Comparison of ENCODE assay signal across 1 cellular context in genomic region chr1:93992954-93993353, GRCh38.
TF ChIP-seq lines count a peak whose summit lies in the region.

No MANE protein-coding gene starts in this region.

TF ChIP-seq in HepG2, 621 proteins besides CTCF, POLR2A, EP300 and RAD21 (continued from another document):
- TF ChIP-seq KDM6A (CRISPR knock-in tag; IDR thresholded peaks at IDR 0.05; ENCODE audit: low read depth) (no peak), ZNF782 (CRISPR knock-in tag; IDR thresholded peaks at IDR 0.05; ENCODE audit: borderline replicate concordance) (no peak), POLR2G (IDR thresholded peaks at IDR 0.05; ENCODE audit: low read depth, low read length) (no peak), KMT2B (CRISPR knock-in tag; IDR thresholded peaks at IDR 0.05) (no peak), ZNF296 (CRISPR knock-in tag; conservative IDR thresholded peaks at IDR 0.05) (peak; percentile 59; the same call in 1 of the 2 replicates)
- TF ChIP-seq, protein P1, sequence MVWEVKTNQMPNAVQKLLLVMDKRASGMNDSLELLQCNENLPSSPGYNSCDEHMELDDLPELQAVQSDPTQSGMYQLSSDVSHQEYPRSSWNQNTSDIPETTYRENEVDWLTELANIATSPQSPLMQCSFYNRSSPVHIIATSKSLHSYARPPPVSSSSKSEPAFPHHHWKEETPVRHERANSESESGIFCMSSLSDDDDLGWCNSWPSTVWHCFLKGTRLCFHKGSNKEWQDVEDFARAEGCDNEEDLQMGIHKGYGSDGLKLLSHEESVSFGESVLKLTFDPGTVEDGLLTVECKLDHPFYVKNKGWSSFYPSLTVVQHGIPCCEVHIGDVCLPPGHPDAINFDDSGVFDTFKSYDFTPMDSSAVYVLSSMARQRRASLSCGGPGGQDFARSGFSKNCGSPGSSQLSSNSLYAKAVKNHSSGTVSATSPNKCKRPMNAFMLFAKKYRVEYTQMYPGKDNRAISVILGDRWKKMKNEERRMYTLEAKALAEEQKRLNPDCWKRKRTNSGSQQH (CRISPR knock-in tag; IDR thresholded peaks at IDR 0.05; ENCODE audit: low read depth), result no peak
- TF ChIP-seq, protein P2, sequence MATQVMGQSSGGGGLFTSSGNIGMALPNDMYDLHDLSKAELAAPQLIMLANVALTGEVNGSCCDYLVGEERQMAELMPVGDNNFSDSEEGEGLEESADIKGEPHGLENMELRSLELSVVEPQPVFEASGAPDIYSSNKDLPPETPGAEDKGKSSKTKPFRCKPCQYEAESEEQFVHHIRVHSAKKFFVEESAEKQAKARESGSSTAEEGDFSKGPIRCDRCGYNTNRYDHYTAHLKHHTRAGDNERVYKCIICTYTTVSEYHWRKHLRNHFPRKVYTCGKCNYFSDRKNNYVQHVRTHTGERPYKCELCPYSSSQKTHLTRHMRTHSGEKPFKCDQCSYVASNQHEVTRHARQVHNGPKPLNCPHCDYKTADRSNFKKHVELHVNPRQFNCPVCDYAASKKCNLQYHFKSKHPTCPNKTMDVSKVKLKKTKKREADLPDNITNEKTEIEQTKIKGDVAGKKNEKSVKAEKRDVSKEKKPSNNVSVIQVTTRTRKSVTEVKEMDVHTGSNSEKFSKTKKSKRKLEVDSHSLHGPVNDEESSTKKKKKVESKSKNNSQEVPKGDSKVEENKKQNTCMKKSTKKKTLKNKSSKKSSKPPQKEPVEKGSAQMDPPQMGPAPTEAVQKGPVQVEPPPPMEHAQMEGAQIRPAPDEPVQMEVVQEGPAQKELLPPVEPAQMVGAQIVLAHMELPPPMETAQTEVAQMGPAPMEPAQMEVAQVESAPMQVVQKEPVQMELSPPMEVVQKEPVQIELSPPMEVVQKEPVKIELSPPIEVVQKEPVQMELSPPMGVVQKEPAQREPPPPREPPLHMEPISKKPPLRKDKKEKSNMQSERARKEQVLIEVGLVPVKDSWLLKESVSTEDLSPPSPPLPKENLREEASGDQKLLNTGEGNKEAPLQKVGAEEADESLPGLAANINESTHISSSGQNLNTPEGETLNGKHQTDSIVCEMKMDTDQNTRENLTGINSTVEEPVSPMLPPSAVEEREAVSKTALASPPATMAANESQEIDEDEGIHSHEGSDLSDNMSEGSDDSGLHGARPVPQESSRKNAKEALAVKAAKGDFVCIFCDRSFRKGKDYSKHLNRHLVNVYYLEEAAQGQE (IDR thresholded peaks at IDR 0.05; ENCODE audit: borderline replicate concordance in 1 of 2, low read depth in 1 of 2, low read length in 2 of 2), result no peak
